In genomic region chr3:57855281-57855680, GRCh38 we compare ENCODE assay signal across 22 cellular contexts.
DNase-seq lines count a peak whose midpoint lies in the region; ATAC-seq and TF ChIP-seq lines count a peak whose summit lies in the region.
"Had no signal": no experiment of that assay in that cellular context is flagged by ENCODE, and none has a peak within 500 bp of the region (broad histone marks: within the 10 kb centered on the region; RNA-seq: fewer than 3 reads in every experiment).

No MANE protein-coding gene starts in this region.

- CTCF ChIA-PET in RWPE1 (lab: Yijun Ruan, JAX), result interaction anchor here (0.7 kb wide), 1 partner anchor 71 kb away, joined by 3 read pairs; no protein-coding TSS in a partner anchor

- ATAC-seq in SK-N-SH treated with all-trans-retinoic acid at 6 μM for 48 hours, result peak; percentile 80
- ATAC-seq: activated CD4-positive, alpha-beta T cell treated with anti-CD3 and anti-CD28 coated beads for 36 hours; GM12878; GM23338; heart right ventricle; left ventricle myocardium superior had no signal

- no peak for TF ChIP-seq CTCF in RWPE1 (conservative IDR thresholded peaks at IDR 0.05; ENCODE audit: low read depth)

- peak overlapping the region; percentile 18 for H3K27ac ChIP-seq in epithelial cell of prostate
- no peak overlapping the region for H3K27ac ChIP-seq in RWPE1
- H3K27ac ChIP-seq: breast epithelium, heart right ventricle had no signal

- DNase-seq in ELR (ENCODE audit: low read depth), result peak; percentile 77
- no peak for DNase-seq in epithelial cell of prostate (ENCODE audit: low read depth, low spot score)
- peak; percentile 62 for DNase-seq in kidney tubule cell (ENCODE audit: low spot score)
- no peak for DNase-seq in OCI-M1 (lab: John Stamatoyannopoulos, UW)
- DNase-seq in GOT3 (lab: John Stamatoyannopoulos, UW), result no peak
- DNase-seq in RWPE1 (ENCODE audit: low spot score), result no peak
- no peak for DNase-seq in HPDE6-E6E7 (ENCODE audit: extremely low spot score)
- DNase-seq: activated CD4-positive, alpha-beta T cell treated with anti-CD3 and anti-CD28 coated beads for 36 hours; CD4-positive, alpha-beta memory T cell; heart right ventricle; Karpas-422; left ventricle myocardium superior; NCI-H1092 treated with DMSO at 0.1 percent for 48 hours; NCI-H2081 treated with DMSO at 0.1 percent for 48 hours; NCI-H510A treated with DMSO at 0.1 percent for 48 hours; nephron progenitor cell; stimulated activated CD4-positive, alpha-beta T cell treated with anti-CD3 and anti-CD28 coated beads, Interleukin-1b, Interleukin-23, amount 100 ng/mL, for 48 hours; stimulated activated naive CD4-positive, alpha-beta T cell treated with Interleukin-2 at 50 U/mL for 16 hours had no signal

- POLR2A ChIA-PET in RWPE1 (lab: Yijun Ruan, JAX; ENCODE audit: low non-redundant PET), result no interaction called here

TF ChIP-seq in SK-N-SH treated with all-trans-retinoic acid at 6 μM for 48 hours, 23 proteins besides CTCF, POLR2A, EP300 and RAD21:
- TF ChIP-seq TOX (CRISPR knock-in tag; IDR thresholded peaks at IDR 0.05; ENCODE audit: borderline replicate concordance), result no peak
- no peak for TF ChIP-seq ZNF8 (CRISPR knock-in tag; IDR thresholded peaks at IDR 0.05)
- TF ChIP-seq BACH2 (CRISPR knock-in tag; IDR thresholded peaks at IDR 0.05; ENCODE audit: borderline replicate concordance), result no peak
- no peak for TF ChIP-seq CSDC2 (CRISPR knock-in tag; IDR thresholded peaks at IDR 0.05)
- no peak for TF ChIP-seq SNAI2 (CRISPR knock-in tag; IDR thresholded peaks at IDR 0.05)
- TF ChIP-seq, protein P1, sequence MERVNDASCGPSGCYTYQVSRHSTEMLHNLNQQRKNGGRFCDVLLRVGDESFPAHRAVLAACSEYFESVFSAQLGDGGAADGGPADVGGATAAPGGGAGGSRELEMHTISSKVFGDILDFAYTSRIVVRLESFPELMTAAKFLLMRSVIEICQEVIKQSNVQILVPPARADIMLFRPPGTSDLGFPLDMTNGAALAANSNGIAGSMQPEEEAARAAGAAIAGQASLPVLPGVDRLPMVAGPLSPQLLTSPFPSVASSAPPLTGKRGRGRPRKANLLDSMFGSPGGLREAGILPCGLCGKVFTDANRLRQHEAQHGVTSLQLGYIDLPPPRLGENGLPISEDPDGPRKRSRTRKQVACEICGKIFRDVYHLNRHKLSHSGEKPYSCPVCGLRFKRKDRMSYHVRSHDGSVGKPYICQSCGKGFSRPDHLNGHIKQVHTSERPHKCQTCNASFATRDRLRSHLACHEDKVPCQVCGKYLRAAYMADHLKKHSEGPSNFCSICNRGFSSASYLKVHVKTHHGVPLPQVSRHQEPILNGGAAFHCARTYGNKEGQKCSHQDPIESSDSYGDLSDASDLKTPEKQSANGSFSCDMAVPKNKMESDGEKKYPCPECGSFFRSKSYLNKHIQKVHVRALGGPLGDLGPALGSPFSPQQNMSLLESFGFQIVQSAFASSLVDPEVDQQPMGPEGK (CRISPR knock-in tag; IDR thresholded peaks at IDR 0.05; ENCODE audit: borderline replicate concordance), result no peak

Comparison
In these comparisons a context has a peak if more than half of its experiments do, and no peak if none do; other contexts are left out.
1. DNase-seq: peak in ELR (single experiment) and kidney tubule cell (single experiment); none in epithelial cell of prostate (single experiment), OCI-M1 (single experiment), GOT3 (single experiment), RWPE1 (single experiment) and HPDE6-E6E7 (single experiment).